ENCODE assay signal across 9 cellular contexts in genomic region chr15:89068325-89068784, GRCh38. TPM values are rescaled to one million over a fixed set of nuclear protein-coding genes. Genes with fewer than 3 reads are reported as not detected.
DNase-seq lines count a peak whose midpoint lies in the region; ATAC-seq and TF ChIP-seq lines count a peak whose summit lies in the region.
"Had no signal": no experiment of that assay in that cellular context is flagged by ENCODE, and none has a peak within 500 bp of the region (broad histone marks: within the 10 kb centered on the region; RNA-seq: fewer than 3 reads in every experiment).

No MANE protein-coding gene starts in this region.

- H3K4me1 Mint-ChIP-seq in glutamatergic neuron (ENCODE audit: low read depth, unreplicated experiment): no peaks in the 10 kb centered on the region

- H3K36me3 Mint-ChIP-seq in glutamatergic neuron (ENCODE audit: unreplicated experiment): peaks cover 20% of the 10 kb centered on the region

- H3K9me3 Mint-ChIP-seq in glutamatergic neuron (ENCODE audit: unreplicated experiment): peaks cover 3% of the 10 kb centered on the region

- DNase-seq in NOMO-1 treated with dmso at 0.1 percent for 144 hours (lab: John Stamatoyannopoulos, UW; ENCODE audit: unreplicated experiment) (peak; percentile 57), astrocyte of the hippocampus (ENCODE audit: low read depth, low spot score) (peak; percentile 83), glutamatergic neuron (no peak), cerebellar cortex (ENCODE audit: low spot score) (no peak), NCI-H526 treated with DMSO at 0.1 percent for 48 hours (lab: John Stamatoyannopoulos, UW) (no peak)
- peak; percentile 75 for DNase-seq in stimulated activated CD4-positive, alpha-beta T cell treated with anti-CD3 and anti-CD28 coated beads, Interleukin-15, amount 100 ng/mL, for 24 hours

- no peak overlapping the region for H3K4me3 Mint-ChIP-seq in glutamatergic neuron (ENCODE audit: unreplicated experiment)
- H3K4me3 Mint-ChIP-seq: T-helper 1 cell treated with Interleukin-12 subunit alpha and Interleukin-12 subunit beta and Interleukin-4 antibody, amounts not matched to agents 30 μg/mL and 1 μg/mL, for 36 hours had no signal

- ATAC-seq in GM18520 (IDR thresholded peaks at IDR 0.05; ENCODE audit: unreplicated experiment) (peak; percentile 78), HG02678 (IDR thresholded peaks at IDR 0.05; ENCODE audit: unreplicated experiment) (peak; percentile 88)

- peaks cover 2% of the 10 kb centered on the region for H3K27me3 Mint-ChIP-seq in glutamatergic neuron (ENCODE audit: unreplicated experiment)

- no peak overlapping the region for H3K27ac Mint-ChIP-seq in glutamatergic neuron (ENCODE audit: unreplicated experiment)

- TF ChIP-seq CTCF in glutamatergic neuron (IDR thresholded peaks at IDR 0.05; ENCODE audit: partially characterized antibody, unreplicated experiment): no peak

RNA-seq across cellular contexts. Expression of gene ABHD2, which starts 19.9 kb away (rescaled TPM):
- total RNA-seq in glutamatergic neuron (ENCODE audit: unreplicated experiment): 101 TPM

Comparison
In these comparisons a context has a peak if more than half of its experiments do, and no peak if none do; other contexts are left out.
1. DNase-seq: peak in NOMO-1 treated with dmso at 0.1 percent for 144 hours (single experiment), astrocyte of the hippocampus (single experiment) and stimulated activated CD4-positive, alpha-beta T cell treated with anti-CD3 and anti-CD28 coated beads, Interleukin-15, amount 100 ng/mL, for 24 hours (single experiment); none in glutamatergic neuron (single experiment), cerebellar cortex (single experiment) and NCI-H526 treated with DMSO at 0.1 percent for 48 hours (single experiment).